Comparison of ENCODE assay signal across 19 cellular contexts in genomic region chr2:120543899-120544298, GRCh38.
DNase-seq lines count a peak whose midpoint lies in the region; ATAC-seq, FAIRE-seq and TF ChIP-seq lines count a peak whose summit lies in the region.
"Had no signal": no experiment of that assay in that cellular context is flagged by ENCODE, and none has a peak within 500 bp of the region (broad histone marks: within the 10 kb centered on the region; RNA-seq: fewer than 3 reads in every experiment).

No MANE protein-coding gene starts in this region.

- no peak for FAIRE-seq in astrocyte (lab: Jason Lieb, UNC)
- FAIRE-seq: G401.6, GM12891 had no signal

- H3K27me3 Mint-ChIP-seq in GM23338 (ENCODE audit: insufficient read depth, low read depth, poor library complexity) (peaks cover 9% of the 10 kb centered on the region), astrocyte (ENCODE audit: low read depth, unreplicated experiment) (peaks cover 12% of the 10 kb centered on the region)

- no peaks in the 10 kb centered on the region for H3K4me1 ChIP-seq in GM23338 (ENCODE audit: insufficient read depth)
- peaks cover 35% of the 10 kb centered on the region for H3K4me1 ChIP-seq in astrocyte (ENCODE audit: insufficient read depth, low read length)
- peaks cover 0 to 61% (median 26%) of the 10 kb centered on the region in 4 donors for H3K4me1 ChIP-seq in right lobe of liver
- peaks cover 0 to 38% (median 2%) of the 10 kb centered on the region in 6 donors for H3K4me1 ChIP-seq in spleen

- intact Hi-C loops in right lobe of liver (cut with DNase I) (no loop called here), spleen (cut with DNase I; ENCODE audit: low total_unique reads) (no loop called here)

- H3K9ac ChIP-seq in astrocyte (ENCODE audit: low read length), result no peak overlapping the region

- H3K4me1 Mint-ChIP-seq in GM23338 (peaks cover 21% of the 10 kb centered on the region), astrocyte (ENCODE audit: low read depth, unreplicated experiment) (peaks cover 49% of the 10 kb centered on the region)

- H2AFZ ChIP-seq in GM23338, result no peak overlapping the region; the same call in 1 of the 2 replicates
- no peak overlapping the region for H2AFZ ChIP-seq in astrocyte (ENCODE audit: low read depth, low read length)
- H2AFZ ChIP-seq: PC-9 had no signal

- no peaks in the 10 kb centered on the region for H3K27me3 ChIP-seq in GM23338 (ENCODE audit: insufficient read depth)
- H3K27me3 ChIP-seq in astrocyte (ENCODE audit: insufficient read depth, low read length), result peaks cover 13% of the 10 kb centered on the region
- H3K27me3 ChIP-seq in right lobe of liver, result no peaks in the 10 kb centered on the region
- peaks cover 0 to 17% (median 0%) of the 10 kb centered on the region in 7 donors for H3K27me3 ChIP-seq in spleen (replicated peaks in 1 of 7)
- H3K27me3 ChIP-seq in MG63, result no peaks in the 10 kb centered on the region

- TF ChIP-seq CTCF in GM23338 (conservative IDR thresholded peaks at IDR 0.05; ENCODE audit: low read depth in 2 of 2) (0 out of 4 replicates have a peak, but pooled peaks of 1 of the 2 experiments have one; percentile 18), astrocyte (IDR thresholded peaks at IDR 0.05; ENCODE audit: insufficient read depth, low read depth, low read length) (no peak), right lobe of liver (IDR thresholded peaks at IDR 0.05) (no peak), spleen (IDR thresholded peaks at IDR 0.05 in 8 of 11, conservative IDR thresholded peaks at IDR 0.05 in 3 of 11) (no peak)

- H3K36me3 ChIP-seq in GM23338 (ENCODE audit: insufficient read depth) (no peaks in the 10 kb centered on the region), astrocyte (ENCODE audit: insufficient read depth, low read length) (no peaks in the 10 kb centered on the region), right lobe of liver (no peaks in the 10 kb centered on the region), spleen (no peaks in the 10 kb centered on the region), MG63 (no peaks in the 10 kb centered on the region)

- H3K4me3 Mint-ChIP-seq in GM23338, result no peak overlapping the region
- no peak overlapping the region for H3K4me3 Mint-ChIP-seq in astrocyte (ENCODE audit: unreplicated experiment)
- H3K4me3 Mint-ChIP-seq: CD4-positive, alpha-beta T cell had no signal

- H3K4me3 ChIP-seq in GM23338 (no peak overlapping the region), astrocyte (ENCODE audit: insufficient read depth, low read depth, low read length) (no peak overlapping the region), right lobe of liver (no peak overlapping the region), spleen (no peak overlapping the region), MG63 (no peak overlapping the region)
- H3K4me3 ChIP-seq: PC-9 had no signal

- H3K79me2 ChIP-seq in GM23338 (replicated peaks; ENCODE audit: insufficient read depth) (no peaks in the 10 kb centered on the region), astrocyte (ENCODE audit: insufficient read depth, low read length) (no peaks in the 10 kb centered on the region)

- H3K9me3 Mint-ChIP-seq in GM23338 (no peaks in the 10 kb centered on the region; the same call in 2 of the 3 replicates), astrocyte (ENCODE audit: unreplicated experiment) (no peaks in the 10 kb centered on the region)
- H3K9me3 Mint-ChIP-seq: CD4-positive, alpha-beta T cell had no signal

- H3K36me3 Mint-ChIP-seq in GM23338 (ENCODE audit: low read depth) (no peaks in the 10 kb centered on the region), astrocyte (ENCODE audit: low read depth, unreplicated experiment) (no peaks in the 10 kb centered on the region)

- ATAC-seq in GM23338, result peak; percentile 47
- ATAC-seq in right lobe of liver, result peak; percentile 3 to 31 (median 10)
- no peak for ATAC-seq in HG03175 (IDR thresholded peaks at IDR 0.05; ENCODE audit: unreplicated experiment)

- no peaks in the 10 kb centered on the region for H4K20me1 ChIP-seq in GM23338 (replicated peaks; ENCODE audit: insufficient read depth)
- H4K20me1 ChIP-seq in astrocyte (ENCODE audit: insufficient read depth, low read length), result no peaks in the 10 kb centered on the region

- H3F3A ChIP-seq in GM23338 (replicated peaks; ENCODE audit: low read depth), result no peaks in the 10 kb centered on the region

- no peak overlapping the region for H3K4me2 ChIP-seq in GM23338
- no peak overlapping the region for H3K4me2 ChIP-seq in astrocyte (ENCODE audit: low read length)
- H3K4me2 ChIP-seq: PC-9 had no signal

- DNase-seq in GM23338 (ENCODE audit: low spot score) (peak; percentile 45), astrocyte (ENCODE audit: low read depth) (no peak), right lobe of liver (peak in 1 of 3 donors; percentile 49), spleen (peak; percentile 69), germinal center (ENCODE audit: low spot score) (no peak), MG63 (no peak), activated gamma-delta T cell (lab: John Stamatoyannopoulos, UW) (no peak)
- DNase-seq: AML-193; CD4-positive, alpha-beta T cell; DMS79 treated with DMSO at 0.1 percent for 48 hours; HCEC 1CT; NCI-H1436; NCI-H2081 treated with DMSO at 0.1 percent for 48 hours; NCI-H2227 treated with DMSO at 0.1 percent for 48 hours; NCI-H524 treated with DMSO at 0.1 percent for 48 hours; PC-9 had no signal

- H3K27ac ChIP-seq in GM23338 (ENCODE audit: low read depth), result no peak overlapping the region
- H3K27ac ChIP-seq in astrocyte (ENCODE audit: low read depth, low read length), result no peak overlapping the region
- H3K27ac ChIP-seq in right lobe of liver, result peak overlapping the region in 1 of 3 donors; percentile 64
- H3K27ac ChIP-seq in spleen, result peak overlapping the region in 2 of 8 donors; percentile 9 to 15
- H3K27ac ChIP-seq: PC-9 had no signal

- TF ChIP-seq POLR2A in right lobe of liver (IDR thresholded peaks at IDR 0.05) (no peak), spleen (IDR thresholded peaks at IDR 0.05) (no peak)

- no peaks in the 10 kb centered on the region for H3K9me2 ChIP-seq in GM23338 (ENCODE audit: insufficient read depth)

- 68% methylated on average over 15 of the region's 16 CpGs for WGBS in right lobe of liver (ENCODE audit: insufficient coverage, low coverage, low lambda C conversion rate, missing lambda C conversion rate)
- 42 to 55% (median 47%) methylated on average over 12 to 16 of the region's 16 CpGs for WGBS in spleen, 5 donors

- H3K9me3 ChIP-seq in astrocyte (ENCODE audit: insufficient read depth, low read depth, low read length), result no peaks in the 10 kb centered on the region
- no peaks in the 10 kb centered on the region for H3K9me3 ChIP-seq in right lobe of liver
- H3K9me3 ChIP-seq in spleen, result no peaks in the 10 kb centered on the region
- no peaks in the 10 kb centered on the region for H3K9me3 ChIP-seq in MG63

- H3K27ac Mint-ChIP-seq in GM23338, result no peak overlapping the region
- H3K27ac Mint-ChIP-seq in astrocyte (ENCODE audit: unreplicated experiment), result peak overlapping the region; percentile 89
- H3K27ac Mint-ChIP-seq: CD4-positive, alpha-beta T cell had no signal

TF ChIP-seq in GM23338, 12 proteins besides CTCF, POLR2A, EP300 and RAD21 (continues in another document):
- no peak for TF ChIP-seq STAT1 (IDR thresholded peaks at IDR 0.05; ENCODE audit: unreplicated experiment)
- no peak for TF ChIP-seq ZNF331 (CRISPR knock-in tag; IDR thresholded peaks at IDR 0.05; ENCODE audit: low read depth)
- no peak for TF ChIP-seq CREB1 (CRISPR knock-in tag; IDR thresholded peaks at IDR 0.05; ENCODE audit: low read depth)
- no peak for TF ChIP-seq NANOG (IDR thresholded peaks at IDR 0.05; ENCODE audit: borderline replicate concordance)

Comparison
In these comparisons a context has a peak if more than half of its experiments do, and no peak if none do; other contexts are left out.
1. DNase-seq: peak in GM23338 (single experiment) and spleen (single experiment); none in astrocyte (single experiment), germinal center (single experiment), MG63 (single experiment) and activated gamma-delta T cell (single experiment).